ENCODE assay signal across 9 cellular contexts in genomic region chr15:89419370-89419984, GRCh38.
A peak's percentile ranks its signal among the peaks of the same experiment; 100 is the strongest.
DNase-seq lines count a peak whose midpoint lies in the region; ATAC-seq, FAIRE-seq and TF ChIP-seq lines count a peak whose summit lies in the region.
"Had no signal": no experiment of that assay in that cellular context is flagged by ENCODE, and none has a peak within 500 bp of the region (broad histone marks: within the 10 kb centered on the region; RNA-seq: fewer than 3 reads in every experiment).

No MANE protein-coding gene starts in this region.

- no peak for TF ChIP-seq CTCF in K562 (IDR thresholded peaks at IDR 0.05 in 2 of 3, conservative IDR thresholded peaks at IDR 0.05 in 1 of 3; ENCODE audit: insufficient read depth in 2 of 3, low read depth in 1 of 3, low read length in 3 of 3)

- CTCF ChIA-PET in K562 (lab: Yijun Ruan, JAX; ENCODE audit: low intra/inter-chr PET ratio): no interaction called here

- WGBS in K562 (ENCODE audit: insufficient coverage, low coverage, missing lambda C conversion rate): 4% methylated on average over 17 of the region's 17 CpGs

- H3K4me3 Mint-ChIP-seq in T-helper 2 cell treated with Interferon-gamma antibody and Interleukin-4, amounts not matched to agents 5 μg/mL and 100 μg/mL, for 36 hours: no peak overlapping the region

- H3K9me3 Mint-ChIP-seq in T-helper 2 cell treated with Interferon-gamma antibody and Interleukin-4, amounts not matched to agents 5 μg/mL and 100 μg/mL, for 36 hours: no peaks in the 10 kb centered on the region

- H3K9me3 ChIP-seq in MG63 (no peaks in the 10 kb centered on the region), K562 (replicated peaks; ENCODE audit: control insufficient read depth, insufficient read depth, low read depth, low read length) (no peaks in the 10 kb centered on the region)

- peaks cover 3% of the 10 kb centered on the region for H3K4me1 Mint-ChIP-seq in T-helper 2 cell treated with Interferon-gamma antibody and Interleukin-4, amounts not matched to agents 5 μg/mL and 100 μg/mL, for 36 hours (ENCODE audit: low read depth)

- H3K27me3 ChIP-seq in MG63 (no peaks in the 10 kb centered on the region; the same call in 1 of the 2 replicates), K562 (ENCODE audit: control insufficient read depth in 2 of 2, insufficient read depth in 2 of 2, low read length in 2 of 2) (peaks cover 0 to 23% of the 10 kb centered on the region in 2 experiments; a peak in 3 of 5 replicates)

- H3K27ac Mint-ChIP-seq in T-helper 2 cell treated with Interferon-gamma antibody and Interleukin-4, amounts not matched to agents 5 μg/mL and 100 μg/mL, for 36 hours: no peak overlapping the region

- H3K79me2 ChIP-seq in K562 (ENCODE audit: control insufficient read depth, insufficient read depth, low read length): no peaks in the 10 kb centered on the region

- H3K27me3 Mint-ChIP-seq in T-helper 2 cell treated with Interferon-gamma antibody and Interleukin-4, amounts not matched to agents 5 μg/mL and 100 μg/mL, for 36 hours (ENCODE audit: low read depth): peaks cover 61% of the 10 kb centered on the region

- DNase-seq in Caki2 (ENCODE audit: low read depth) (peak; percentile 26), MG63 (peak; percentile 29), K562 (ENCODE audit: extremely low read depth in 1 of 4, low spot score in 3 of 4) (peak; percentile 62 to 74 (median 67)), medulla oblongata (ENCODE audit: extremely low spot score) (peak; percentile 49), cerebellar nuclear complex (lab: John Stamatoyannopoulos, UW) (no peak), NCI-H2081 (lab: John Stamatoyannopoulos, UW) (no peak)
- no peak for DNase-seq in T-helper 2 cell treated with Interferon-gamma antibody and Interleukin-4, amounts not matched to agents 5 μg/mL and 100 μg/mL, for 36 hours (ENCODE audit: low spot score)
- DNase-seq: NCI-H1694 had no signal

- peak; percentile 87 for ATAC-seq in K562
- no peak for ATAC-seq in HG03442 (IDR thresholded peaks at IDR 0.05; ENCODE audit: unreplicated experiment)

- H4K20me1 ChIP-seq in K562 (replicated peaks; ENCODE audit: control insufficient read depth, insufficient read depth, low read length): peaks cover 6% of the 10 kb centered on the region

- no peak overlapping the region for H2AFZ ChIP-seq in K562 (ENCODE audit: low read depth, low read length)

- H3K4me3 ChIP-seq in MG63: no peak overlapping the region
- H3K4me3 ChIP-seq in K562: no peak overlapping the region

- BruUV-seq in K562 (replicated peaks; lab: Mats Ljungman, UMichigan): no TSS peak

- no peak for TF ChIP-seq RAD21 in K562 (CRISPR knock-in tag; conservative IDR thresholded peaks at IDR 0.05 in 1 of 2, IDR thresholded peaks at IDR 0.05 in 1 of 2)

- POLR2A ChIA-PET in K562 (lab: Yijun Ruan, JAX): interaction anchor here (0.9 to 1.4 kb wide), 4 partner anchors 9 to 156 kb away, joined by 3 to 4 read pairs (median 3); partner anchors contain the start of gene TICRR

- H3K36me3 ChIP-seq in MG63 (no peaks in the 10 kb centered on the region), K562 (ENCODE audit: control insufficient read depth, insufficient read depth, low read length) (no peaks in the 10 kb centered on the region)

- H3K4me2 ChIP-seq in K562 (ENCODE audit: insufficient read depth, low read length): no peak overlapping the region

- H3K9me1 ChIP-seq in K562 (ENCODE audit: control insufficient read depth, insufficient read depth, low read length): no peaks in the 10 kb centered on the region

- peaks cover 0 to 6% of the 10 kb centered on the region in 2 experiments; a peak in 2 of 5 replicates for H3K4me1 ChIP-seq in K562 (replicated peaks in 1 of 2; ENCODE audit: control insufficient read depth in 2 of 2, insufficient read depth in 2 of 2, low read length in 2 of 2)

- no peak for TF ChIP-seq POLR2A in K562 (conservative IDR thresholded peaks at IDR 0.05)

- in situ Hi-C loops in Caki2 (cut with HindIII; ENCODE audit: low pct_unique_long_range_greater_than_20kb, low sequenced_read_pairs): no loop called here
- in situ Hi-C loops in K562 (cut with MboI): no loop called here

- FAIRE-seq in K562 (lab: Jason Lieb, UNC): peak; percentile 76

- no peak for TF ChIP-seq EP300 in K562 (IDR thresholded peaks at IDR 0.05; ENCODE audit: low read length)

- H3K36me3 Mint-ChIP-seq in T-helper 2 cell treated with Interferon-gamma antibody and Interleukin-4, amounts not matched to agents 5 μg/mL and 100 μg/mL, for 36 hours (ENCODE audit: low read depth): no peaks in the 10 kb centered on the region

- H3K27ac ChIP-seq in K562 (ENCODE audit: extremely low read depth, low read depth, low read length): no peak overlapping the region

- intact Hi-C loops in K562 (cut with micrococcal nuclease): no loop called here

- H3K9ac ChIP-seq in K562 (ENCODE audit: insufficient read depth in 1 of 2, low read depth in 2 of 2, low read length in 2 of 2): no peak overlapping the region

TF ChIP-seq in K562, 482 proteins besides CTCF, POLR2A, EP300 and RAD21 (continues in another document):
- TF ChIP-seq ZBTB11 (CRISPR knock-in tag; IDR thresholded peaks at IDR 0.05) (0 out of 6 replicates have a peak, but pooled peaks of 1 of the 3 experiments have one; percentile 26), BMI1 (IDR thresholded peaks at IDR 0.05; ENCODE audit: low read length) (no peak), RCOR1 (IDR thresholded peaks at IDR 0.05; ENCODE audit: borderline replicate concordance in 1 of 2, low read depth in 2 of 2, low read length in 2 of 2) (peak in 1 of 2 experiments; percentile 79; a peak in 2 of 4 replicates), NR2C2 (CRISPR knock-in tag; IDR thresholded peaks at IDR 0.05) (peak; percentile 83), NR2C2 (tag; IDR thresholded peaks at IDR 0.05) (peak; percentile 62), GTF2B (IDR thresholded peaks at IDR 0.05; ENCODE audit: extremely low read depth, insufficient read length) (no peak), EHMT2 (IDR thresholded peaks at IDR 0.05) (peak; percentile 98), CREB1 (IDR thresholded peaks at IDR 0.05) (no peak), CREB1 (CRISPR knock-in tag; IDR thresholded peaks at IDR 0.05) (0 out of 2 replicates have a peak, but pooled peaks have one; percentile 26), SIN3B (IDR thresholded peaks at IDR 0.05; ENCODE audit: low read depth) (no peak)

Comparison
In these comparisons a context has a peak if more than half of its experiments do, and no peak if none do; other contexts are left out.
1. DNase-seq: peak in Caki2 (single experiment), MG63 (single experiment), K562 (4 of 4) and medulla oblongata (single experiment); none in cerebellar nuclear complex (0 of 2), T-helper 2 cell treated with Interferon-gamma antibody and Interleukin-4, amounts not matched to agents 5 μg/mL and 100 μg/mL, for 36 hours (single experiment) and NCI-H2081 (0 of 2).